1 cellular context compared by ENCODE assay signal in genomic region chr6:77172578-77172977, GRCh38.
TF ChIP-seq lines count a peak whose summit lies in the region.

No MANE protein-coding gene starts in this region.

TF ChIP-seq in WTC11, 78 proteins besides CTCF, POLR2A, EP300 and RAD21 (continued from another document):
- TF ChIP-seq AR (CRISPR knock-in tag; IDR thresholded peaks at IDR 0.05) (no peak), ZMAT4 (CRISPR knock-in tag; IDR thresholded peaks at IDR 0.05) (no peak), ZBTB21 (CRISPR knock-in tag; IDR thresholded peaks at IDR 0.05; ENCODE audit: borderline replicate concordance) (no peak), IRF2 (CRISPR knock-in tag; IDR thresholded peaks at IDR 0.05; ENCODE audit: borderline replicate concordance, low read depth) (no peak), TP53 (CRISPR knock-in tag; IDR thresholded peaks at IDR 0.05) (no peak), ATF6 (CRISPR knock-in tag; IDR thresholded peaks at IDR 0.05) (no peak), HMGXB4 (CRISPR knock-in tag; IDR thresholded peaks at IDR 0.05) (no peak), JAZF1 (CRISPR knock-in tag; IDR thresholded peaks at IDR 0.05) (no peak)
